Comparison of ENCODE assay signal across 1 cellular context in the genomic region with DNA sequence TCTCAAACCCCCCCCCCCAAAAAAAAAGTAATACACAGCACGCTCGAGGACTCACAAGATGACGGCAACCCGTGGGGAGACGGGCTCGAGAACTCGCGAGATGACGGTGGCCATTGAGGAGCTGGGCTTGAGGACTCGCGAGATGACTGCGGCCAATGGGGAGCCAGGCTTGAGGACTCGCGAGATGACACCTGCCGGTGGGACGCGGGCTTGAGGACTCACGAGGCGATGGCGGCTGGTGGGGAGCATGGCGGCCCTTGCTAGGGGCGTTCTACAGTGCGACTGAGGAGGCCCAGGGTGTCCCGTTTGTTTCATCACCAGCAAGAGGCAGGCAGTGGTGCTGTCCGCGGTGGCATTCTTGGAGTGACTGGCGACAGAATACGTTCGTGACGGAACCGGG.
TF ChIP-seq lines count a peak whose summit lies in the region.

No MANE protein-coding gene starts in this region.

TF ChIP-seq in K562, 482 proteins besides CTCF, POLR2A, EP300 and RAD21 (continued from another document):
- TF ChIP-seq ZHX1 (conservative IDR thresholded peaks at IDR 0.05; ENCODE audit: low read length): no peak
- TF ChIP-seq RBFOX2 (IDR thresholded peaks at IDR 0.05; ENCODE audit: low read depth, low read length): peak; percentile 40; the same call in 1 of the 2 replicates
- TF ChIP-seq, protein P1, sequence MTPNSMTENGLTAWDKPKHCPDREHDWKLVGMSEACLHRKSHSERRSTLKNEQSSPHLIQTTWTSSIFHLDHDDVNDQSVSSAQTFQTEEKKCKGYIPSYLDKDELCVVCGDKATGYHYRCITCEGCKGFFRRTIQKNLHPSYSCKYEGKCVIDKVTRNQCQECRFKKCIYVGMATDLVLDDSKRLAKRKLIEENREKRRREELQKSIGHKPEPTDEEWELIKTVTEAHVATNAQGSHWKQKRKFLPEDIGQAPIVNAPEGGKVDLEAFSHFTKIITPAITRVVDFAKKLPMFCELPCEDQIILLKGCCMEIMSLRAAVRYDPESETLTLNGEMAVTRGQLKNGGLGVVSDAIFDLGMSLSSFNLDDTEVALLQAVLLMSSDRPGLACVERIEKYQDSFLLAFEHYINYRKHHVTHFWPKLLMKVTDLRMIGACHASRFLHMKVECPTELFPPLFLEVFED (CRISPR knock-in tag; conservative IDR thresholded peaks at IDR 0.05): no peak
- TF ChIP-seq, protein P2, sequence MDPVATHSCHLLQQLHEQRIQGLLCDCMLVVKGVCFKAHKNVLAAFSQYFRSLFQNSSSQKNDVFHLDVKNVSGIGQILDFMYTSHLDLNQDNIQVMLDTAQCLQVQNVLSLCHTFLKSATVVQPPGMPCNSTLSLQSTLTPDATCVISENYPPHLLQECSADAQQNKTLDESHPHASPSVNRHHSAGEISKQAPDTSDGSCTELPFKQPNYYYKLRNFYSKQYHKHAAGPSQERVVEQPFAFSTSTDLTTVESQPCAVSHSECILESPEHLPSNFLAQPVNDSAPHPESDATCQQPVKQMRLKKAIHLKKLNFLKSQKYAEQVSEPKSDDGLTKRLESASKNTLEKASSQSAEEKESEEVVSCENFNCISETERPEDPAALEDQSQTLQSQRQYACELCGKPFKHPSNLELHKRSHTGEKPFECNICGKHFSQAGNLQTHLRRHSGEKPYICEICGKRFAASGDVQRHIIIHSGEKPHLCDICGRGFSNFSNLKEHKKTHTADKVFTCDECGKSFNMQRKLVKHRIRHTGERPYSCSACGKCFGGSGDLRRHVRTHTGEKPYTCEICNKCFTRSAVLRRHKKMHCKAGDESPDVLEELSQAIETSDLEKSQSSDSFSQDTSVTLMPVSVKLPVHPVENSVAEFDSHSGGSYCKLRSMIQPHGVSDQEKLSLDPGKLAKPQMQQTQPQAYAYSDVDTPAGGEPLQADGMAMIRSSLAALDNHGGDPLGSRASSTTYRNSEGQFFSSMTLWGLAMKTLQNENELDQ (CRISPR knock-in tag; IDR thresholded peaks at IDR 0.05; ENCODE audit: borderline replicate concordance): no peak
- TF ChIP-seq HSF4 (CRISPR knock-in tag; IDR thresholded peaks at IDR 0.05; ENCODE audit: borderline replicate concordance): no peak
- peak; percentile 34; the same call in 1 of the 2 replicates for TF ChIP-seq POLR2G (IDR thresholded peaks at IDR 0.05; ENCODE audit: low read depth, low read length)
- no peak for TF ChIP-seq HNRNPK (IDR thresholded peaks at IDR 0.05; ENCODE audit: low read depth, low read length, poor library complexity, severe bottlenecking)
- no peak for TF ChIP-seq MIER1 (IDR thresholded peaks at IDR 0.05; ENCODE audit: low read depth)
- TF ChIP-seq TAF15 (IDR thresholded peaks at IDR 0.05; ENCODE audit: low read depth, low read length): no peak
- TF ChIP-seq BACH1 (tag; IDR thresholded peaks at IDR 0.05): no peak
- TF ChIP-seq NFRKB (IDR thresholded peaks at IDR 0.05; ENCODE audit: low read depth): no peak
- TF ChIP-seq ATF1 (CRISPR knock-in tag; IDR thresholded peaks at IDR 0.05): no peak
- peak; percentile 11; the same call in 1 of the 2 replicates for TF ChIP-seq ATF1 (tag; IDR thresholded peaks at IDR 0.05)
TF ChIP-seq in K562: peak in this region for 4.
